In genomic region chr5:167156446-167156845, GRCh38 we compare ENCODE assay signal across 24 cellular contexts.
DNase-seq lines count a peak whose midpoint lies in the region; ATAC-seq, FAIRE-seq and TF ChIP-seq lines count a peak whose summit lies in the region.
"Had no signal": no experiment of that assay in that cellular context is flagged by ENCODE, and none has a peak within 500 bp of the region (broad histone marks: within the 10 kb centered on the region; RNA-seq: fewer than 3 reads in every experiment).

No MANE protein-coding gene starts in this region.

- no peaks in the 10 kb centered on the region for H3K79me1 ChIP-seq in neuronal stem cell (ENCODE audit: low read depth, low read length)

- H2BK15ac ChIP-seq in neuronal stem cell (ENCODE audit: low read length) = no peak overlapping the region

- H3K23ac ChIP-seq in neuronal stem cell (ENCODE audit: low read depth, low read length, poor library complexity) = no peak overlapping the region

- H3K4me3 ChIP-seq in bronchial epithelial cell (ENCODE audit: low read depth, low read length) = no peak overlapping the region
- H3K4me3 ChIP-seq in neural progenitor cell = no peak overlapping the region
- H3K4me3 ChIP-seq in spleen = no peak overlapping the region
- no peak overlapping the region for H3K4me3 ChIP-seq in neuronal stem cell (ENCODE audit: low read length in 2 of 2)
- H3K4me3 ChIP-seq: BLaER1 treated with 17β-estradiol and CSF1 and Interleukin-3, amounts not matched to agents 10 nM and 100 nM; GM12878; GM23248 had no signal

- H4K8ac ChIP-seq in neuronal stem cell (ENCODE audit: low read depth, low read length) = no peak overlapping the region

- H3K9me3 ChIP-seq in neural progenitor cell (ENCODE audit: low read depth) (no peaks in the 10 kb centered on the region), spleen (no peaks in the 10 kb centered on the region), neuronal stem cell (replicated peaks in 1 of 2; ENCODE audit: control insufficient read depth in 2 of 2, insufficient read depth in 1 of 2, low read depth in 1 of 2, low read length in 2 of 2) (peaks cover 0 to 1% of the 10 kb centered on the region in 2 donors)
- H3K9me3 ChIP-seq: BE2C had no signal

- no peak for ATAC-seq in activated CD8-positive, alpha-beta memory T cell treated with anti-CD3 and anti-CD28 coated beads, Interleukin-2, amount 10 ng/mL, durations not matched to agents 7 days and 5 days
- no peak for ATAC-seq in HG02840 (IDR thresholded peaks at IDR 0.05; ENCODE audit: low FRiP score, unreplicated experiment)
- ATAC-seq: GM12878, HCT116 had no signal

- TF ChIP-seq POLR2A in spleen (IDR thresholded peaks at IDR 0.05) = no peak

- no peak overlapping the region for H2BK120ac ChIP-seq in neuronal stem cell (ENCODE audit: low read depth, low read length)

- no peak overlapping the region for H3K27ac Mint-ChIP-seq in neural progenitor cell
- H3K27ac Mint-ChIP-seq in activated CD8-positive, alpha-beta memory T cell treated with anti-CD3 and anti-CD28 coated beads, Interleukin-2, amount 10 ng/mL, durations not matched to agents 7 days and 5 days = no peak overlapping the region
- H3K27ac Mint-ChIP-seq: CD14-positive monocyte; CD4-positive, alpha-beta T cell; CD8-positive, alpha-beta memory T cell had no signal

- H3K36me3 ChIP-seq in bronchial epithelial cell (ENCODE audit: control insufficient read depth, insufficient read depth, low read length) = no peaks in the 10 kb centered on the region
- no peaks in the 10 kb centered on the region for H3K36me3 ChIP-seq in neural progenitor cell
- no peaks in the 10 kb centered on the region for H3K36me3 ChIP-seq in spleen
- H3K36me3 ChIP-seq in neuronal stem cell (replicated peaks in 1 of 2; ENCODE audit: control insufficient read depth in 2 of 2, insufficient read depth in 2 of 2, low read length in 2 of 2) = no peaks in the 10 kb centered on the region
- H3K36me3 ChIP-seq: BE2C; BLaER1 treated with 17β-estradiol and CSF1 and Interleukin-3, amounts not matched to agents 10 nM and 100 nM had no signal

- no peak overlapping the region for H3K18ac ChIP-seq in neuronal stem cell (ENCODE audit: low read length)

- H3K4me2 ChIP-seq in neural progenitor cell = no peak overlapping the region
- H3K4me2 ChIP-seq in neuronal stem cell (ENCODE audit: insufficient read depth, low read length, poor library complexity, severe bottlenecking) = no peak overlapping the region
- H3K4me2 ChIP-seq: BLaER1 treated with 17β-estradiol and CSF1 and Interleukin-3, amounts not matched to agents 10 nM and 100 nM had no signal

- WGBS in spleen, 5 donors = 79 to 89% (median 87%) methylated on average over 6 of the region's 6 CpGs
- WGBS in neuronal stem cell (ENCODE audit: extremely low coverage in 2 of 2, insufficient read length in 2 of 2, insufficient replicate concordance in 1 of 2), 2 donors = no CpG with 5 or more reads among the region's 6 CpGs

- no peak overlapping the region for H3K4me3 Mint-ChIP-seq in neural progenitor cell
- H3K4me3 Mint-ChIP-seq in activated CD8-positive, alpha-beta memory T cell treated with anti-CD3 and anti-CD28 coated beads, Interleukin-2, amount 10 ng/mL, durations not matched to agents 7 days and 5 days = no peak overlapping the region
- H3K4me3 Mint-ChIP-seq: CD14-positive monocyte; CD4-positive, alpha-beta T cell; CD8-positive, alpha-beta memory T cell; H9 had no signal

- DNase-seq in Ammon's horn (ENCODE audit: low spot score) = peak; percentile 4
- DNase-seq in bronchial epithelial cell (ENCODE audit: low read depth) = no peak
- DNase-seq in neural progenitor cell (ENCODE audit: low spot score) = no peak
- peak; percentile 47 for DNase-seq in spleen
- no peak for DNase-seq in neuronal stem cell (ENCODE audit: low spot score)
- DNase-seq in activated CD8-positive, alpha-beta memory T cell treated with anti-CD3 and anti-CD28 coated beads, Interleukin-2, amount 10 ng/mL, durations not matched to agents 7 days and 5 days = no peak
- DNase-seq: BE2C; CD4-positive, alpha-beta T cell; CD8-positive, alpha-beta memory T cell; DMS 273 treated with DMSO at 0.1 percent for 48 hours; DMS79; EL; GDM1; GM23248; H9 had no signal

- H3K79me2 ChIP-seq in neural progenitor cell (ENCODE audit: low read depth) = no peaks in the 10 kb centered on the region

- TF ChIP-seq CTCF in bronchial epithelial cell (IDR thresholded peaks at IDR 0.05; ENCODE audit: insufficient read depth, low read length, severe bottlenecking) = no peak
- no peak for TF ChIP-seq CTCF in neural progenitor cell (IDR thresholded peaks at IDR 0.05)
- no peak for TF ChIP-seq CTCF in spleen (IDR thresholded peaks at IDR 0.05 in 8 of 11, conservative IDR thresholded peaks at IDR 0.05 in 3 of 11)

- no peaks in the 10 kb centered on the region for H3K4me1 ChIP-seq in neural progenitor cell
- no peaks in the 10 kb centered on the region for H3K4me1 ChIP-seq in spleen
- no peaks in the 10 kb centered on the region for H3K4me1 ChIP-seq in neuronal stem cell (ENCODE audit: control insufficient read depth in 2 of 2, insufficient read depth in 1 of 2, low read depth in 1 of 2, low read length in 2 of 2)
- H3K4me1 ChIP-seq: BE2C; BLaER1 treated with 17β-estradiol and CSF1 and Interleukin-3, amounts not matched to agents 10 nM and 100 nM had no signal

- intact Hi-C loops in spleen (cut with DNase I; ENCODE audit: low total_unique reads) = no loop called here

- H3K9ac ChIP-seq in neural progenitor cell (no peak overlapping the region), neuronal stem cell (ENCODE audit: low read depth, low read length, poor library complexity) (no peak overlapping the region)
- H3K9ac ChIP-seq: BLaER1 treated with 17β-estradiol and CSF1 and Interleukin-3, amounts not matched to agents 10 nM and 100 nM; GM23248 had no signal

- H4K20me1 ChIP-seq in neural progenitor cell (ENCODE audit: low read depth) = no peaks in the 10 kb centered on the region
- H4K20me1 ChIP-seq: BLaER1 treated with 17β-estradiol and CSF1 and Interleukin-3, amounts not matched to agents 10 nM and 100 nM had no signal

- H3K4ac ChIP-seq in neuronal stem cell (ENCODE audit: low read length) = no peak overlapping the region

- peaks cover 4% of the 10 kb centered on the region for H3F3A ChIP-seq in neural progenitor cell (ENCODE audit: low read depth)

- H3K4me1 Mint-ChIP-seq in neural progenitor cell = no peaks in the 10 kb centered on the region
- no peaks in the 10 kb centered on the region for H3K4me1 Mint-ChIP-seq in activated CD8-positive, alpha-beta memory T cell treated with anti-CD3 and anti-CD28 coated beads, Interleukin-2, amount 10 ng/mL, durations not matched to agents 7 days and 5 days
- H3K4me1 Mint-ChIP-seq: CD14-positive monocyte; CD8-positive, alpha-beta memory T cell had no signal

- H2AFZ ChIP-seq in neural progenitor cell (replicated peaks) = peak overlapping the region; percentile 53
- no peak overlapping the region for H2AFZ ChIP-seq in neuronal stem cell (ENCODE audit: low read length)
- H2AFZ ChIP-seq: GM23248 had no signal

- H4K91ac ChIP-seq in neuronal stem cell (ENCODE audit: low read depth, low read length, poor library complexity) = no peak overlapping the region

- no peak overlapping the region for H3K14ac ChIP-seq in neuronal stem cell (ENCODE audit: low read length)

- H3K27me3 ChIP-seq in bronchial epithelial cell (ENCODE audit: control insufficient read depth, insufficient read depth, low read length) (no peaks in the 10 kb centered on the region), neural progenitor cell (no peaks in the 10 kb centered on the region), spleen (replicated peaks in 1 of 7) (no peaks in the 10 kb centered on the region), neuronal stem cell (ENCODE audit: control insufficient read depth in 3 of 3, insufficient read depth in 3 of 3, low read depth in 1 of 3, low read length in 3 of 3) (no peaks in the 10 kb centered on the region)
- H3K27me3 ChIP-seq: BE2C; BLaER1 treated with 17β-estradiol and CSF1 and Interleukin-3, amounts not matched to agents 10 nM and 100 nM had no signal

- CTCF ChIA-PET in activated CD8-positive, alpha-beta memory T cell treated with anti-CD3 and anti-CD28 coated beads, Interleukin-2, amount 10 ng/mL, durations not matched to agents 7 days and 5 days (lab: Charles Lee) = no interaction called here

- no peak overlapping the region for H2BK12ac ChIP-seq in neuronal stem cell (ENCODE audit: low read length)

- FAIRE-seq in bronchial epithelial cell (lab: Jason Lieb, UNC) = peak; percentile 50
- FAIRE-seq: A204.1, D721Med, GM12878, GM19239 had no signal

- H2AK5ac ChIP-seq in neuronal stem cell (ENCODE audit: low read depth, low read length) = no peak overlapping the region

- H3K9me3 Mint-ChIP-seq in neural progenitor cell = no peaks in the 10 kb centered on the region
- H3K9me3 Mint-ChIP-seq in activated CD8-positive, alpha-beta memory T cell treated with anti-CD3 and anti-CD28 coated beads, Interleukin-2, amount 10 ng/mL, durations not matched to agents 7 days and 5 days (ENCODE audit: low read depth) = peaks cover 7% of the 10 kb centered on the region
- H3K9me3 Mint-ChIP-seq: H9 had no signal

- no peaks in the 10 kb centered on the region for H3K36me3 Mint-ChIP-seq in neural progenitor cell
- H3K36me3 Mint-ChIP-seq in activated CD8-positive, alpha-beta memory T cell treated with anti-CD3 and anti-CD28 coated beads, Interleukin-2, amount 10 ng/mL, durations not matched to agents 7 days and 5 days = no peaks in the 10 kb centered on the region
- H3K36me3 Mint-ChIP-seq: CD14-positive monocyte; CD8-positive, alpha-beta memory T cell had no signal

- no peak overlapping the region for H3K27ac ChIP-seq in neural progenitor cell
- no peak overlapping the region for H3K27ac ChIP-seq in spleen
- H3K27ac ChIP-seq in neuronal stem cell (replicated peaks; ENCODE audit: low read length) = no peak overlapping the region
- H3K27ac ChIP-seq: 22Rv1; BLaER1 treated with 17β-estradiol and CSF1 and Interleukin-3, amounts not matched to agents 10 nM and 100 nM; GM23248 had no signal

- no peak overlapping the region for H2BK5ac ChIP-seq in neuronal stem cell (ENCODE audit: low read length)

- H3K27me3 Mint-ChIP-seq in neural progenitor cell (ENCODE audit: insufficient read depth, low read depth) = peaks cover 2% of the 10 kb centered on the region
- no peaks in the 10 kb centered on the region for H3K27me3 Mint-ChIP-seq in activated CD8-positive, alpha-beta memory T cell treated with anti-CD3 and anti-CD28 coated beads, Interleukin-2, amount 10 ng/mL, durations not matched to agents 7 days and 5 days
- H3K27me3 Mint-ChIP-seq: CD4-positive, alpha-beta T cell; CD8-positive, alpha-beta memory T cell had no signal

Comparison
In these comparisons a context has a peak if more than half of its experiments do, and no peak if none do; other contexts are left out.
1. DNase-seq: peak in Ammon's horn (single experiment) and spleen (single experiment); none in bronchial epithelial cell (single experiment), neural progenitor cell (single experiment), neuronal stem cell (single experiment) and activated CD8-positive, alpha-beta memory T cell treated with anti-CD3 and anti-CD28 coated beads, Interleukin-2, amount 10 ng/mL, durations not matched to agents 7 days and 5 days (single experiment).